In genomic region chr6:159730277-159730676, GRCh38 we compare ENCODE assay signal across 11 cellular contexts. TPM values are rescaled to one million over a fixed set of nuclear protein-coding genes. Genes with fewer than 3 reads are reported as not detected.
DNase-seq lines count a peak whose midpoint lies in the region; ATAC-seq and TF ChIP-seq lines count a peak whose summit lies in the region.
"Had no signal": no experiment of that assay in that cellular context is flagged by ENCODE, and none has a peak within 500 bp of the region (broad histone marks: within the 10 kb centered on the region; RNA-seq: fewer than 3 reads in every experiment).

No MANE protein-coding gene starts in this region.

- peaks cover 30% of the 10 kb centered on the region for H3K36me3 Mint-ChIP-seq in activated naive CD4-positive, alpha-beta T cell treated with anti-CD3 and anti-CD28 coated beads for 36 hours (ENCODE audit: low read depth)
- peaks cover 28 to 43% of the 10 kb centered on the region in 2 donors for H3K36me3 Mint-ChIP-seq in activated naive CD4-positive, alpha-beta T cell treated with anti-CD3 and anti-CD28 coated beads, Interleukin-2, amount 50 U/mL, for 72 hours
- H3K36me3 Mint-ChIP-seq in activated B cell treated with CpG ODN at 0.5 μM for 24 hours (ENCODE audit: low read depth), result peaks cover 24% of the 10 kb centered on the region

- H3K9me3 ChIP-seq in thoracic aorta (no peaks in the 10 kb centered on the region), neuronal stem cell (replicated peaks in 1 of 2; ENCODE audit: control insufficient read depth in 2 of 2, insufficient read depth in 1 of 2, low read depth in 1 of 2, low read length in 2 of 2) (peaks cover 0 to 8% of the 10 kb centered on the region in 2 donors)
- H3K9me3 ChIP-seq: BE2C had no signal

- H2BK120ac ChIP-seq in neuronal stem cell (ENCODE audit: low read depth, low read length), result no peak overlapping the region

- no peak for DNase-seq in activated naive CD4-positive, alpha-beta T cell treated with anti-CD3 and anti-CD28 coated beads for 36 hours
- no peak for DNase-seq in activated naive CD4-positive, alpha-beta T cell treated with anti-CD3 and anti-CD28 coated beads, Interleukin-2, amount 50 U/mL, for 72 hours (ENCODE audit: low spot score in 2 of 2)
- DNase-seq in activated B cell treated with CpG ODN at 0.5 μM for 24 hours (no peak), foreskin keratinocyte (no peak), thoracic aorta (ENCODE audit: low spot score) (no peak), NCI-H2081 (lab: John Stamatoyannopoulos, UW) (no peak), OCI-M2 (lab: John Stamatoyannopoulos, UW; ENCODE audit: unreplicated experiment) (no peak), neuronal stem cell (ENCODE audit: low spot score) (no peak)
- DNase-seq: BE2C; NCI-H1694 treated with DMSO at 0.1 percent for 48 hours; stimulated activated naive CD4-positive, alpha-beta T cell treated with Interleukin-2 at 50 U/mL for 16 hours had no signal

- no peak overlapping the region for H2AK5ac ChIP-seq in neuronal stem cell (ENCODE audit: low read depth, low read length)

- H3K27ac ChIP-seq in foreskin keratinocyte (peak overlapping the region; percentile 6), thoracic aorta (peak overlapping the region in 1 of 2 donors; percentile 17), neuronal stem cell (replicated peaks; ENCODE audit: low read length) (no peak overlapping the region)

- peak overlapping the region; percentile 89 for H3K4me3 ChIP-seq in thoracic aorta
- no peak overlapping the region for H3K4me3 ChIP-seq in neuronal stem cell (ENCODE audit: low read length in 2 of 2)

- no peaks in the 10 kb centered on the region for H3K27me3 Mint-ChIP-seq in activated naive CD4-positive, alpha-beta T cell treated with anti-CD3 and anti-CD28 coated beads for 36 hours (ENCODE audit: low read depth)
- no peaks in the 10 kb centered on the region for H3K27me3 Mint-ChIP-seq in activated B cell treated with CpG ODN at 0.5 μM for 24 hours

- no peak for ATAC-seq in activated naive CD4-positive, alpha-beta T cell treated with anti-CD3 and anti-CD28 coated beads, Interleukin-2, amount 50 U/mL, for 72 hours
- ATAC-seq in activated B cell treated with CpG ODN at 0.5 μM for 24 hours (ENCODE audit: low read depth) (no peak), foreskin keratinocyte (no peak), thoracic aorta (ENCODE audit: insufficient number of reproducible peaks, low FRiP score, low read depth) (no peak)

- no peak for TF ChIP-seq CTCF in activated B cell treated with CpG ODN at 0.5 μM for 24 hours (IDR thresholded peaks at IDR 0.05)
- TF ChIP-seq CTCF in foreskin keratinocyte (conservative IDR thresholded peaks at IDR 0.05), result no peak
- no peak for TF ChIP-seq CTCF in thoracic aorta (IDR thresholded peaks at IDR 0.05)

- peaks cover 2% of the 10 kb centered on the region for H3K79me1 ChIP-seq in neuronal stem cell (ENCODE audit: low read depth, low read length)

- CTCF ChIA-PET in activated naive CD4-positive, alpha-beta T cell treated with anti-CD3 and anti-CD28 coated beads for 36 hours (lab: Charles Lee), result interaction anchor here (0.8 to 1.9 kb wide), 3 partner anchors 8 to 40 kb away, joined by 3 to 6 read pairs (median 4); no protein-coding TSS in a partner anchor
- CTCF ChIA-PET in activated B cell treated with CpG ODN at 0.5 μM for 24 hours (lab: Charles Lee), result interaction anchor here (1.1 to 1.4 kb wide), 2 partner anchors 10 to 11 kb away, joined by 3 to 5 read pairs; no protein-coding TSS in a partner anchor

- no peak overlapping the region for H3K4me3 Mint-ChIP-seq in activated naive CD4-positive, alpha-beta T cell treated with anti-CD3 and anti-CD28 coated beads for 36 hours
- peak overlapping the region; percentile 89 for H3K4me3 Mint-ChIP-seq in activated B cell treated with CpG ODN at 0.5 μM for 24 hours

- POLR2A ChIA-PET in activated B cell treated with CpG ODN at 0.5 μM for 24 hours (lab: Charles Lee), result interaction anchor here (0.6 to 4.8 kb wide), 6 partner anchors 17 to 1077 kb away, joined by 3 to 102 read pairs (median 25); partner anchors contain the start of genes ACAT2, MRPL18, SOD2 and TCP1

- H3K14ac ChIP-seq in neuronal stem cell (ENCODE audit: low read length), result no peak overlapping the region

- H3K4me1 Mint-ChIP-seq in activated naive CD4-positive, alpha-beta T cell treated with anti-CD3 and anti-CD28 coated beads for 36 hours (ENCODE audit: low read depth), result peaks cover 48% of the 10 kb centered on the region
- H3K4me1 Mint-ChIP-seq in activated B cell treated with CpG ODN at 0.5 μM for 24 hours, result peaks cover 56% of the 10 kb centered on the region

- peak overlapping the region; percentile 59 for H3K27ac Mint-ChIP-seq in activated naive CD4-positive, alpha-beta T cell treated with anti-CD3 and anti-CD28 coated beads for 36 hours
- peak overlapping the region in 1 of 2 donors; percentile 36 for H3K27ac Mint-ChIP-seq in activated naive CD4-positive, alpha-beta T cell treated with anti-CD3 and anti-CD28 coated beads, Interleukin-2, amount 50 U/mL, for 72 hours
- H3K27ac Mint-ChIP-seq in activated B cell treated with CpG ODN at 0.5 μM for 24 hours, result peak overlapping the region; percentile 12

- H2AFZ ChIP-seq in neuronal stem cell (ENCODE audit: low read length), result no peak overlapping the region

- H2BK12ac ChIP-seq in neuronal stem cell (ENCODE audit: low read length), result no peak overlapping the region

- WGBS in neuronal stem cell (ENCODE audit: extremely low coverage in 2 of 2, insufficient read length in 2 of 2, insufficient replicate concordance in 1 of 2), 2 donors, result no CpG with 5 or more reads among the region's 6 CpGs

- H3K9ac ChIP-seq in neuronal stem cell (ENCODE audit: low read depth, low read length, poor library complexity), result no peak overlapping the region

- H3K9me3 Mint-ChIP-seq in activated naive CD4-positive, alpha-beta T cell treated with anti-CD3 and anti-CD28 coated beads for 36 hours, result no peaks in the 10 kb centered on the region
- no peaks in the 10 kb centered on the region for H3K9me3 Mint-ChIP-seq in activated naive CD4-positive, alpha-beta T cell treated with anti-CD3 and anti-CD28 coated beads, Interleukin-2, amount 50 U/mL, for 72 hours
- H3K9me3 Mint-ChIP-seq in activated B cell treated with CpG ODN at 0.5 μM for 24 hours, result no peaks in the 10 kb centered on the region

- no peak overlapping the region for H4K91ac ChIP-seq in neuronal stem cell (ENCODE audit: low read depth, low read length, poor library complexity)

- H3K4me2 ChIP-seq in neuronal stem cell (ENCODE audit: insufficient read depth, low read length, poor library complexity, severe bottlenecking), result no peak overlapping the region

- H3K4me1 ChIP-seq in foreskin keratinocyte (peaks cover 18% of the 10 kb centered on the region), thoracic aorta (ENCODE audit: control insufficient read depth in 1 of 2, low read depth in 2 of 2) (peaks cover 51 to 60% of the 10 kb centered on the region in 2 donors), neuronal stem cell (ENCODE audit: control insufficient read depth in 2 of 2, insufficient read depth in 1 of 2, low read depth in 1 of 2, low read length in 2 of 2) (peaks cover 5 to 6% of the 10 kb centered on the region in 2 donors)
- H3K4me1 ChIP-seq: BE2C had no signal

- intact Hi-C loops in activated naive CD4-positive, alpha-beta T cell treated with anti-CD3 and anti-CD28 coated beads for 36 hours (cut with micrococcal nuclease), result no loop called here
- intact Hi-C loops in activated B cell treated with CpG ODN at 0.5 μM for 24 hours (cut with micrococcal nuclease), result no loop called here

- no peak overlapping the region for H3K4ac ChIP-seq in neuronal stem cell (ENCODE audit: low read length)

- no peaks in the 10 kb centered on the region for H3K36me3 ChIP-seq in thoracic aorta
- peaks cover 0 to 63% of the 10 kb centered on the region in 2 donors for H3K36me3 ChIP-seq in neuronal stem cell (replicated peaks in 1 of 2; ENCODE audit: control insufficient read depth in 2 of 2, insufficient read depth in 2 of 2, low read length in 2 of 2)

- H3K18ac ChIP-seq in neuronal stem cell (ENCODE audit: low read length), result no peak overlapping the region

- H3K27me3 ChIP-seq in foreskin keratinocyte, result no peaks in the 10 kb centered on the region
- H3K27me3 ChIP-seq in thoracic aorta (replicated peaks; ENCODE audit: insufficient read depth), result no peaks in the 10 kb centered on the region
- no peaks in the 10 kb centered on the region for H3K27me3 ChIP-seq in neuronal stem cell (ENCODE audit: control insufficient read depth in 3 of 3, insufficient read depth in 3 of 3, low read depth in 1 of 3, low read length in 3 of 3)
- H3K27me3 ChIP-seq: BE2C had no signal

- H2BK5ac ChIP-seq in neuronal stem cell (ENCODE audit: low read length), result no peak overlapping the region

- H3K23ac ChIP-seq in neuronal stem cell (ENCODE audit: low read depth, low read length, poor library complexity), result no peak overlapping the region

- no peak overlapping the region for H2BK15ac ChIP-seq in neuronal stem cell (ENCODE audit: low read length)

- no peak overlapping the region for H4K8ac ChIP-seq in neuronal stem cell (ENCODE audit: low read depth, low read length)

RNA-seq across cellular contexts. Expression of gene WTAP, which starts 3.0 kb away (rescaled TPM):
- total RNA-seq in activated naive CD4-positive, alpha-beta T cell treated with anti-CD3 and anti-CD28 coated beads for 36 hours, result 10 to 100 TPM; 87.5 to 91.6 TPM
- 10 to 100 TPM; 89.9 to 94.3 TPM for total RNA-seq in activated naive CD4-positive, alpha-beta T cell treated with anti-CD3 and anti-CD28 coated beads, Interleukin-2, amount 50 U/mL, for 72 hours
- 124 and 141 TPM in 2 replicates for total RNA-seq in activated B cell treated with CpG ODN at 0.5 μM for 24 hours
- 88.3 and 100 TPM in 2 replicates for total RNA-seq in foreskin keratinocyte
- 60.2 and 74.5 TPM in 2 replicates for polyA plus RNA-seq in foreskin keratinocyte
- 100 to 1,000 TPM in 1 of 2 donors, 10 to 100 TPM in 1; 46.3 to 157 TPM for total RNA-seq in thoracic aorta
- polyA plus RNA-seq in neuronal stem cell (2013, experiment 1 of 2), result 108 TPM
- 108 TPM for polyA plus RNA-seq in neuronal stem cell (2013, experiment 2 of 2)

RNA-seq across cellular contexts. Expression of gene ACAT2, which starts 31.6 kb away (rescaled TPM):
- total RNA-seq in activated naive CD4-positive, alpha-beta T cell treated with anti-CD3 and anti-CD28 coated beads for 36 hours, result 10 to 100 TPM; 84.9 to 92.4 TPM
- total RNA-seq in activated naive CD4-positive, alpha-beta T cell treated with anti-CD3 and anti-CD28 coated beads, Interleukin-2, amount 50 U/mL, for 72 hours, result 100 to 1,000 TPM in 1 of 2 donors, 10 to 100 TPM in 1; 78.9 to 113 TPM
- total RNA-seq in activated B cell treated with CpG ODN at 0.5 μM for 24 hours (82.0 and 87.9 TPM in 2 replicates), foreskin keratinocyte (284 and 366 TPM in 2 replicates), thoracic aorta (10 to 100 TPM in 1 of 2 donors, 1 to 10 TPM in 1; 8.1 to 11.1 TPM)
- 208 and 296 TPM in 2 replicates for polyA plus RNA-seq in foreskin keratinocyte
- 94.5 TPM for polyA plus RNA-seq in neuronal stem cell (2013, experiment 1 of 2)
- polyA plus RNA-seq in neuronal stem cell (2013, experiment 2 of 2), result 92.4 TPM

RNA-seq across cellular contexts. Expression of gene SOD2, which starts 37.2 kb away (rescaled TPM):
- total RNA-seq in activated naive CD4-positive, alpha-beta T cell treated with anti-CD3 and anti-CD28 coated beads for 36 hours, result 100 to 1,000 TPM; 256 to 260 TPM
- 100 to 1,000 TPM; 154 to 182 TPM for total RNA-seq in activated naive CD4-positive, alpha-beta T cell treated with anti-CD3 and anti-CD28 coated beads, Interleukin-2, amount 50 U/mL, for 72 hours
- total RNA-seq in activated B cell treated with CpG ODN at 0.5 μM for 24 hours, result 91.0 and 98.2 TPM in 2 replicates
- 55.9 and 62.0 TPM in 2 replicates for total RNA-seq in foreskin keratinocyte
- 26.1 and 27.0 TPM in 2 replicates for polyA plus RNA-seq in foreskin keratinocyte
- total RNA-seq in thoracic aorta, result 1,000 to 10,000 TPM in 1 of 2 donors, 100 to 1,000 TPM in 1; 138 to 1,181 TPM
- polyA plus RNA-seq in neuronal stem cell (2013, experiment 1 of 2), result 45.5 TPM
- 42.6 TPM for polyA plus RNA-seq in neuronal stem cell (2013, experiment 2 of 2)

RNA-seq across cellular contexts. Expression of gene TCP1, which starts 59.1 kb away (rescaled TPM):
- 100 to 1,000 TPM; 420 to 425 TPM for total RNA-seq in activated naive CD4-positive, alpha-beta T cell treated with anti-CD3 and anti-CD28 coated beads for 36 hours
- 100 to 1,000 TPM; 378 to 626 TPM for total RNA-seq in activated naive CD4-positive, alpha-beta T cell treated with anti-CD3 and anti-CD28 coated beads, Interleukin-2, amount 50 U/mL, for 72 hours
- total RNA-seq in activated B cell treated with CpG ODN at 0.5 μM for 24 hours (181 and 199 TPM in 2 replicates), foreskin keratinocyte (245 and 272 TPM in 2 replicates), thoracic aorta (100 to 1,000 TPM; 112 to 138 TPM)
- polyA plus RNA-seq in foreskin keratinocyte, result 203 and 242 TPM in 2 replicates
- polyA plus RNA-seq in neuronal stem cell (2013, experiment 1 of 2), result 126 TPM
- polyA plus RNA-seq in neuronal stem cell (2013, experiment 2 of 2), result 126 TPM

RNA-seq across cellular contexts. Expression of gene MRPL18, which starts 60.0 kb away (rescaled TPM):
- total RNA-seq in activated naive CD4-positive, alpha-beta T cell treated with anti-CD3 and anti-CD28 coated beads for 36 hours, result 10 to 100 TPM; 65.1 to 75.8 TPM
- total RNA-seq in activated naive CD4-positive, alpha-beta T cell treated with anti-CD3 and anti-CD28 coated beads, Interleukin-2, amount 50 U/mL, for 72 hours, result 10 to 100 TPM; 95.2 to 97.4 TPM
- total RNA-seq in activated B cell treated with CpG ODN at 0.5 μM for 24 hours (44.7 and 47.7 TPM in 2 replicates), foreskin keratinocyte (99.2 and 104 TPM in 2 replicates), thoracic aorta (10 to 100 TPM; 34.8 to 46.2 TPM)
- 122 and 131 TPM in 2 replicates for polyA plus RNA-seq in foreskin keratinocyte
- polyA plus RNA-seq in neuronal stem cell (2013, experiment 1 of 2), result 49.9 TPM
- 51.2 TPM for polyA plus RNA-seq in neuronal stem cell (2013, experiment 2 of 2)
